In the genomic region with DNA sequence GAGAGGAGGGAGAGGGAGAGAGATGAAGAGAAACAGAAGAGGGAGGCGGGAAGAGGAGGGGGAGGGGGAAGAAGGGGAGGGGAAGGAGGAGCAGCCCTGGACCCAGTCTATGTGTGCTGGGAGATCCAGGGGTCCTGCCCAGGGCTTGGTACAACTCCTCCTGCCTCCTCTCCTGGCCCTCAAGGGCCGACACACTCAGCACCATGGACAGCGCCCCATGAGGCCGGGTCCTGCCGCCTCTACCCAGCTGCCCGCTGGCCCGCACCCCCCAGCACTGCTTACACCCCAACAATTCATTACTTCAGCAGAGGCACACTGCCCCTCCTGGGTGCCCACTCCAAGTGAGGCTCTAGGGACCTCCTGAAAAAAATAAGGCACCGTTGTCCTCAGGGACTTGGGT, we compare ENCODE assay signal across 1 cellular context.
TF ChIP-seq lines count a peak whose summit lies in the region.

No MANE protein-coding gene starts in this region.

TF ChIP-seq in WTC11, 78 proteins besides CTCF, POLR2A, EP300 and RAD21 (continued from another document):
- TF ChIP-seq, protein P1, sequence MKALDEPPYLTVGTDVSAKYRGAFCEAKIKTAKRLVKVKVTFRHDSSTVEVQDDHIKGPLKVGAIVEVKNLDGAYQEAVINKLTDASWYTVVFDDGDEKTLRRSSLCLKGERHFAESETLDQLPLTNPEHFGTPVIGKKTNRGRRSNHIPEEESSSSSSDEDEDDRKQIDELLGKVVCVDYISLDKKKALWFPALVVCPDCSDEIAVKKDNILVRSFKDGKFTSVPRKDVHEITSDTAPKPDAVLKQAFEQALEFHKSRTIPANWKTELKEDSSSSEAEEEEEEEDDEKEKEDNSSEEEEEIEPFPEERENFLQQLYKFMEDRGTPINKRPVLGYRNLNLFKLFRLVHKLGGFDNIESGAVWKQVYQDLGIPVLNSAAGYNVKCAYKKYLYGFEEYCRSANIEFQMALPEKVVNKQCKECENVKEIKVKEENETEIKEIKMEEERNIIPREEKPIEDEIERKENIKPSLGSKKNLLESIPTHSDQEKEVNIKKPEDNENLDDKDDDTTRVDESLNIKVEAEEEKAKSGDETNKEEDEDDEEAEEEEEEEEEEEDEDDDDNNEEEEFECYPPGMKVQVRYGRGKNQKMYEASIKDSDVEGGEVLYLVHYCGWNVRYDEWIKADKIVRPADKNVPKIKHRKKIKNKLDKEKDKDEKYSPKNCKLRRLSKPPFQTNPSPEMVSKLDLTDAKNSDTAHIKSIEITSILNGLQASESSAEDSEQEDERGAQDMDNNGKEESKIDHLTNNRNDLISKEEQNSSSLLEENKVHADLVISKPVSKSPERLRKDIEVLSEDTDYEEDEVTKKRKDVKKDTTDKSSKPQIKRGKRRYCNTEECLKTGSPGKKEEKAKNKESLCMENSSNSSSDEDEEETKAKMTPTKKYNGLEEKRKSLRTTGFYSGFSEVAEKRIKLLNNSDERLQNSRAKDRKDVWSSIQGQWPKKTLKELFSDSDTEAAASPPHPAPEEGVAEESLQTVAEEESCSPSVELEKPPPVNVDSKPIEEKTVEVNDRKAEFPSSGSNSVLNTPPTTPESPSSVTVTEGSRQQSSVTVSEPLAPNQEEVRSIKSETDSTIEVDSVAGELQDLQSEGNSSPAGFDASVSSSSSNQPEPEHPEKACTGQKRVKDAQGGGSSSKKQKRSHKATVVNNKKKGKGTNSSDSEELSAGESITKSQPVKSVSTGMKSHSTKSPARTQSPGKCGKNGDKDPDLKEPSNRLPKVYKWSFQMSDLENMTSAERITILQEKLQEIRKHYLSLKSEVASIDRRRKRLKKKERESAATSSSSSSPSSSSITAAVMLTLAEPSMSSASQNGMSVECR (CRISPR knock-in tag; IDR thresholded peaks at IDR 0.05; ENCODE audit: borderline replicate concordance): 0 out of 2 replicates have a peak, but pooled peaks have one; percentile 41
- TF ChIP-seq JUN (CRISPR knock-in tag; IDR thresholded peaks at IDR 0.05): peak; percentile 72; the same call in 1 of the 2 replicates
- TF ChIP-seq, protein P2, sequence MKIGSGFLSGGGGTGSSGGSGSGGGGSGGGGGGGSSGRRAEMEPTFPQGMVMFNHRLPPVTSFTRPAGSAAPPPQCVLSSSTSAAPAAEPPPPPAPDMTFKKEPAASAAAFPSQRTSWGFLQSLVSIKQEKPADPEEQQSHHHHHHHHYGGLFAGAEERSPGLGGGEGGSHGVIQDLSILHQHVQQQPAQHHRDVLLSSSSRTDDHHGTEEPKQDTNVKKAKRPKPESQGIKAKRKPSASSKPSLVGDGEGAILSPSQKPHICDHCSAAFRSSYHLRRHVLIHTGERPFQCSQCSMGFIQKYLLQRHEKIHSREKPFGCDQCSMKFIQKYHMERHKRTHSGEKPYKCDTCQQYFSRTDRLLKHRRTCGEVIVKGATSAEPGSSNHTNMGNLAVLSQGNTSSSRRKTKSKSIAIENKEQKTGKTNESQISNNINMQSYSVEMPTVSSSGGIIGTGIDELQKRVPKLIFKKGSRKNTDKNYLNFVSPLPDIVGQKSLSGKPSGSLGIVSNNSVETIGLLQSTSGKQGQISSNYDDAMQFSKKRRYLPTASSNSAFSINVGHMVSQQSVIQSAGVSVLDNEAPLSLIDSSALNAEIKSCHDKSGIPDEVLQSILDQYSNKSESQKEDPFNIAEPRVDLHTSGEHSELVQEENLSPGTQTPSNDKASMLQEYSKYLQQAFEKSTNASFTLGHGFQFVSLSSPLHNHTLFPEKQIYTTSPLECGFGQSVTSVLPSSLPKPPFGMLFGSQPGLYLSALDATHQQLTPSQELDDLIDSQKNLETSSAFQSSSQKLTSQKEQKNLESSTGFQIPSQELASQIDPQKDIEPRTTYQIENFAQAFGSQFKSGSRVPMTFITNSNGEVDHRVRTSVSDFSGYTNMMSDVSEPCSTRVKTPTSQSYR (CRISPR knock-in tag; IDR thresholded peaks at IDR 0.05): 0 out of 2 replicates have a peak, but pooled peaks have one; percentile 34
- TF ChIP-seq, protein P3, sequence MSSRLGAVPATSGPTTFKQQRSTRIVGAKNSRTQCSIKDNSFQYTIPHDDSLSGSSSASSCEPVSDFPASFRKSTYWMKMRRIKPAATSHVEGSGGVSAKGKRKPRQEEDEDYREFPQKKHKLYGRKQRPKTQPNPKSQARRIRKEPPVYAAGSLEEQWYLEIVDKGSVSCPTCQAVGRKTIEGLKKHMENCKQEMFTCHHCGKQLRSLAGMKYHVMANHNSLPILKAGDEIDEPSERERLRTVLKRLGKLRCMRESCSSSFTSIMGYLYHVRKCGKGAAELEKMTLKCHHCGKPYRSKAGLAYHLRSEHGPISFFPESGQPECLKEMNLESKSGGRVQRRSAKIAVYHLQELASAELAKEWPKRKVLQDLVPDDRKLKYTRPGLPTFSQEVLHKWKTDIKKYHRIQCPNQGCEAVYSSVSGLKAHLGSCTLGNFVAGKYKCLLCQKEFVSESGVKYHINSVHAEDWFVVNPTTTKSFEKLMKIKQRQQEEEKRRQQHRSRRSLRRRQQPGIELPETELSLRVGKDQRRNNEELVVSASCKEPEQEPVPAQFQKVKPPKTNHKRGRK (CRISPR knock-in tag; IDR thresholded peaks at IDR 0.05; ENCODE audit: borderline replicate concordance): 0 out of 2 replicates have a peak, but pooled peaks have one; percentile 25
- TF ChIP-seq, protein P4, sequence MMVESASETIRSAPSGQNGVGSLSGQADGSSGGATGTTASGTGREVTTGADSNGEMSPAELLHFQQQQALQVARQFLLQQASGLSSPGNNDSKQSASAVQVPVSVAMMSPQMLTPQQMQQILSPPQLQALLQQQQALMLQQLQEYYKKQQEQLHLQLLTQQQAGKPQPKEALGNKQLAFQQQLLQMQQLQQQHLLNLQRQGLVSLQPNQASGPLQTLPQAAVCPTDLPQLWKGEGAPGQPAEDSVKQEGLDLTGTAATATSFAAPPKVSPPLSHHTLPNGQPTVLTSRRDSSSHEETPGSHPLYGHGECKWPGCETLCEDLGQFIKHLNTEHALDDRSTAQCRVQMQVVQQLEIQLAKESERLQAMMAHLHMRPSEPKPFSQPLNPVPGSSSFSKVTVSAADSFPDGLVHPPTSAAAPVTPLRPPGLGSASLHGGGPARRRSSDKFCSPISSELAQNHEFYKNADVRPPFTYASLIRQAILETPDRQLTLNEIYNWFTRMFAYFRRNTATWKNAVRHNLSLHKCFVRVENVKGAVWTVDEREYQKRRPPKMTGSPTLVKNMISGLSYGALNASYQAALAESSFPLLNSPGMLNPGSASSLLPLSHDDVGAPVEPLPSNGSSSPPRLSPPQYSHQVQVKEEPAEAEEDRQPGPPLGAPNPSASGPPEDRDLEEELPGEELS (CRISPR knock-in tag; IDR thresholded peaks at IDR 0.05): peak; percentile 87
- TF ChIP-seq FOXK1 (CRISPR knock-in tag; IDR thresholded peaks at IDR 0.05): peak; percentile 59; the same call in 1 of the 2 replicates
- TF ChIP-seq FOXP1 (CRISPR knock-in tag; IDR thresholded peaks at IDR 0.05; ENCODE audit: borderline replicate concordance): 0 out of 2 replicates have a peak, but pooled peaks have one; percentile 46
TF ChIP-seq in WTC11: peak in this region for 9; not testable (repeated sequence) for 69.
